Comparison of ENCODE assay signal across 20 cellular contexts in genomic region chr19:2992958-2993357, GRCh38.
"Had no signal": no experiment of that assay in that cellular context is flagged by ENCODE, and none has a peak within 500 bp of the region (broad histone marks: within the 10 kb centered on the region; RNA-seq: fewer than 3 reads in every experiment).

No MANE protein-coding gene starts in this region.

- H3K27ac ChIP-seq: esophagus muscularis mucosa, neutrophil, pancreas, psoas muscle, right atrium auricular region, upper lobe of right lung had no signal

- DNase-seq: activated CD4-positive, alpha-beta memory T cell treated with anti-CD3 and anti-CD28 coated beads for 36 hours; activated CD4-positive, alpha-beta T cell treated with anti-CD3 and anti-CD28 coated beads for 48 hours; activated naive CD4-positive, alpha-beta T cell treated with Interleukin-2 at 50 U/mL for 16 hours; activated naive CD8-positive, alpha-beta T cell treated with anti-CD3 and anti-CD28 coated beads for 36 hours; activated T-cell treated with anti-CD3 and anti-CD28 coated beads, Interleukin-2, amount 50 U/mL, for 48 hours; central memory CD4-positive, alpha-beta T cell; effector memory CD8-positive, alpha-beta T cell; hippocampal formation; left ventricle myocardium superior; mammary epithelial cell; midbrain; natural killer cell; pancreas; psoas muscle; stimulated activated CD4-positive, alpha-beta T cell treated with anti-CD3 and anti-CD28 coated beads, Interleukin-4, amount 100 ng/mL, for 24 hours; stimulated activated naive CD8-positive, alpha-beta T cell treated with anti-CD3 and anti-CD28 coated beads, Interleukin-15, Interleukin-2, amounts not matched to agents 100 U/mL and 50 U/mL, for 24 hours; upper lobe of right lung had no signal

- H3K4me3 ChIP-seq: esophagus muscularis mucosa, pancreas, psoas muscle, right atrium auricular region, upper lobe of right lung had no signal

- H3K36me3 ChIP-seq: neutrophil, pancreas, right atrium auricular region, upper lobe of right lung had no signal

- H3K27me3 ChIP-seq: esophagus muscularis mucosa, pancreas, right atrium auricular region, upper lobe of right lung had no signal

- H3K9me3 ChIP-seq: esophagus muscularis mucosa, neutrophil, pancreas, psoas muscle, right atrium auricular region, upper lobe of right lung had no signal

- H3K4me1 ChIP-seq: esophagus muscularis mucosa, pancreas, psoas muscle, right atrium auricular region, upper lobe of right lung had no signal
